In the genomic region with DNA sequence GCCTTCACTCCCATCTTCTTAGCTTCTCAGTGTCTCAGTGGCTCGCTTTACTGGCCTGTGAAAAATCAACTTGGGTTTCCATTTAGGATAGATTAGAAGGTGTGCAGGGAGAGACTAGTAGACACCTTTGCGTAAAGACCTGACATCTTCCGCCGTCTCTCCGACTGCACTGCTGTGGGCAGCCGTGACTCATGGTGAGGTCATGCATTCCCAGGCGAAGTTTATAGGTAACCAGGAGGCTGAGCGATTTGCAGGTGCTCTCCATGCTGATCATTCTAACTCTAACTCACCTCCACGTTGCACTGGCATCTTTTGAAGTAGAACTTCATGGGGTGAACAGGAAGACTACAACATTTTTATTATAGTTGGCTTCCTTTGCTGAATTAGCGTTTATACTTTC, we compare ENCODE assay signal across 14 cellular contexts.
DNase-seq lines count a peak whose midpoint lies in the region; ATAC-seq and TF ChIP-seq lines count a peak whose summit lies in the region.
"Had no signal": no experiment of that assay in that cellular context is flagged by ENCODE, and none has a peak within 500 bp of the region (broad histone marks: within the 10 kb centered on the region; RNA-seq: fewer than 3 reads in every experiment).

No MANE protein-coding gene starts in this region.

- no peaks in the 10 kb centered on the region for H3K9me3 ChIP-seq in mucosa of rectum (ENCODE audit: control insufficient read depth in 2 of 2, low read length in 2 of 2)
- H3K9me3 ChIP-seq in aorta (ENCODE audit: control insufficient read depth, low read length), result no peaks in the 10 kb centered on the region
- H3K9me3 ChIP-seq: vagina had no signal

- no peak for TF ChIP-seq CTCF in foreskin fibroblast (IDR thresholded peaks at IDR 0.05; ENCODE audit: low read depth, low read length)

- H3K36me3 ChIP-seq in mucosa of rectum (ENCODE audit: control insufficient read depth in 2 of 2, insufficient read depth in 2 of 2, low read length in 2 of 2) (no peaks in the 10 kb centered on the region), aorta (ENCODE audit: control insufficient read depth in 1 of 2, insufficient read depth in 2 of 2, low read length in 1 of 2) (no peaks in the 10 kb centered on the region)
- H3K36me3 ChIP-seq: vagina had no signal

- in situ Hi-C loops in Caki2 (cut with HindIII; ENCODE audit: low pct_unique_long_range_greater_than_20kb, low sequenced_read_pairs), result no loop called here

- peak overlapping the region; percentile 32 to 47 for H3K27ac ChIP-seq in mucosa of rectum (ENCODE audit: low read depth in 2 of 2, low read length in 2 of 2)
- H3K27ac ChIP-seq in aorta (ENCODE audit: low read depth in 1 of 2, low read length in 2 of 2), result no peak overlapping the region
- H3K27ac ChIP-seq: vagina had no signal

- peak overlapping the region; percentile 51 to 59 for H3K4me3 ChIP-seq in mucosa of rectum (ENCODE audit: low read length in 2 of 2)
- no peak overlapping the region for H3K4me3 ChIP-seq in aorta (ENCODE audit: low read length in 2 of 2)
- no peak overlapping the region for H3K4me3 ChIP-seq in foreskin fibroblast (ENCODE audit: low read depth in 1 of 2, low read length in 2 of 2)
- H3K4me3 ChIP-seq: skin epidermis, vagina had no signal

- no peak overlapping the region for H3K4me3 Mint-ChIP-seq in activated naive CD8-positive, alpha-beta T cell treated with anti-CD3 and anti-CD28 coated beads, Interleukin-2, amount 50 U/mL, for 24 hours
- H3K4me3 Mint-ChIP-seq: CD8-positive, alpha-beta T cell; memory B cell had no signal

- peaks cover 54% of the 10 kb centered on the region for H3K4me1 Mint-ChIP-seq in activated naive CD8-positive, alpha-beta T cell treated with anti-CD3 and anti-CD28 coated beads, Interleukin-2, amount 50 U/mL, for 24 hours
- H3K4me1 Mint-ChIP-seq: memory B cell had no signal

- WGBS in aorta, 2 donors, result 62 to 66% methylated on average over 10 of the region's 10 CpGs

- H3K4me1 ChIP-seq in mucosa of rectum (ENCODE audit: control insufficient read depth in 2 of 2, insufficient read depth in 2 of 2, low read length in 2 of 2) (peaks cover 11 to 13% of the 10 kb centered on the region in 2 donors), aorta (ENCODE audit: control insufficient read depth in 1 of 2, insufficient read depth in 2 of 2, low read length in 2 of 2) (no peaks in the 10 kb centered on the region)
- H3K4me1 ChIP-seq: vagina had no signal

- no peak for ATAC-seq in activated naive CD8-positive, alpha-beta T cell treated with anti-CD3 and anti-CD28 coated beads, Interleukin-2, amount 50 U/mL, for 24 hours
- no peak for ATAC-seq in left ventricle myocardium superior
- no peak for ATAC-seq in aorta (ENCODE audit: low FRiP score)
- ATAC-seq: CD8-positive, alpha-beta T cell had no signal

- H3K9ac ChIP-seq in mucosa of rectum (ENCODE audit: low read depth in 1 of 2, low read length in 2 of 2), result peak overlapping the region in 1 of 2 donors; percentile 48

- DNase-seq in Caki2 (ENCODE audit: low read depth) (peak; percentile 86), M059J (ENCODE audit: low read depth) (peak; percentile 67), OCI-M1 (lab: John Stamatoyannopoulos, UW) (no peak), left ventricle myocardium superior (no peak), aorta (no peak), foreskin fibroblast (no peak)
- DNase-seq in activated naive CD8-positive, alpha-beta T cell treated with anti-CD3 and anti-CD28 coated beads, Interleukin-2, amount 50 U/mL, for 24 hours, result peak; percentile 39
- DNase-seq: CD8-positive, alpha-beta T cell; HCEC 1CT; NCI-H2107 had no signal

- no peaks in the 10 kb centered on the region for H3K27me3 Mint-ChIP-seq in activated naive CD8-positive, alpha-beta T cell treated with anti-CD3 and anti-CD28 coated beads, Interleukin-2, amount 50 U/mL, for 24 hours

- intact Hi-C loops in left ventricle myocardium superior (cut with micrococcal nuclease) (no loop called here), aorta (cut with DNase I) (no loop called here)

- H3K9me3 Mint-ChIP-seq in activated naive CD8-positive, alpha-beta T cell treated with anti-CD3 and anti-CD28 coated beads, Interleukin-2, amount 50 U/mL, for 24 hours, result no peaks in the 10 kb centered on the region
- H3K9me3 Mint-ChIP-seq: CD8-positive, alpha-beta T cell; memory B cell had no signal

- no peaks in the 10 kb centered on the region for H3K36me3 Mint-ChIP-seq in activated naive CD8-positive, alpha-beta T cell treated with anti-CD3 and anti-CD28 coated beads, Interleukin-2, amount 50 U/mL, for 24 hours (ENCODE audit: low read depth)
- H3K36me3 Mint-ChIP-seq: CD8-positive, alpha-beta T cell; memory B cell had no signal

- H3K27ac Mint-ChIP-seq in activated naive CD8-positive, alpha-beta T cell treated with anti-CD3 and anti-CD28 coated beads, Interleukin-2, amount 50 U/mL, for 24 hours, result peak overlapping the region; percentile 46
- H3K27ac Mint-ChIP-seq: CD8-positive, alpha-beta T cell; memory B cell had no signal

- H3K27me3 ChIP-seq in mucosa of rectum (ENCODE audit: control insufficient read depth in 2 of 2, insufficient read depth in 2 of 2, low read length in 2 of 2), result no peaks in the 10 kb centered on the region
- no peaks in the 10 kb centered on the region for H3K27me3 ChIP-seq in aorta (ENCODE audit: control insufficient read depth in 1 of 2, insufficient read depth in 2 of 2, low read length in 1 of 2)
- H3K27me3 ChIP-seq: vagina had no signal

Comparison
In these comparisons a context has a peak if more than half of its experiments do, and no peak if none do; other contexts are left out.
1. DNase-seq: peak in Caki2 (single experiment), M059J (single experiment) and activated naive CD8-positive, alpha-beta T cell treated with anti-CD3 and anti-CD28 coated beads, Interleukin-2, amount 50 U/mL, for 24 hours (single experiment); none in OCI-M1 (single experiment), left ventricle myocardium superior (single experiment), aorta (0 of 2) and foreskin fibroblast (0 of 2).
2. H3K27ac ChIP-seq: peak in mucosa of rectum (2 of 2); none in aorta (0 of 2).
3. H3K4me3 ChIP-seq: peak in mucosa of rectum (2 of 2); none in aorta (0 of 2) and foreskin fibroblast (0 of 2).